ENCODE assay signal across 16 cellular contexts in genomic region chr6:16477367-16478149, GRCh38.
DNase-seq lines count a peak whose midpoint lies in the region; ATAC-seq and TF ChIP-seq lines count a peak whose summit lies in the region.
"Had no signal": no experiment of that assay in that cellular context is flagged by ENCODE, and none has a peak within 500 bp of the region (broad histone marks: within the 10 kb centered on the region; RNA-seq: fewer than 3 reads in every experiment).

No MANE protein-coding gene starts in this region.

- peak overlapping the region; percentile 65 to 71 for H3K27ac Mint-ChIP-seq in natural killer cell treated with Interleukin-12 subunit alpha and Interleukin-12 subunit beta and Interleukin-15 and Interleukin-18, amount 100 ng/mL, for 72 hours
- H3K27ac Mint-ChIP-seq in natural killer cell = no peak overlapping the region
- H3K27ac Mint-ChIP-seq: HFFc6 had no signal

- H3K4me1 Mint-ChIP-seq in natural killer cell treated with Interleukin-12 subunit alpha and Interleukin-12 subunit beta and Interleukin-15 and Interleukin-18, amount 100 ng/mL, for 72 hours (ENCODE audit: low read depth in 2 of 2) = peaks cover 55 to 61% of the 10 kb centered on the region in 2 donors
- H3K4me1 Mint-ChIP-seq in natural killer cell = peaks cover 31 to 38% of the 10 kb centered on the region in 2 donors

- H3K9me3 ChIP-seq in adrenal gland (replicated peaks in 1 of 3) = no peaks in the 10 kb centered on the region
- H3K9me3 ChIP-seq in aorta (ENCODE audit: control insufficient read depth, low read length) = no peaks in the 10 kb centered on the region

- no peak for TF ChIP-seq CTCF in natural killer cell (IDR thresholded peaks at IDR 0.05)
- no peak for TF ChIP-seq CTCF in adrenal gland (IDR thresholded peaks at IDR 0.05)

- H3K36me3 ChIP-seq in adrenal gland (replicated peaks in 1 of 2) (no peaks in the 10 kb centered on the region), aorta (ENCODE audit: control insufficient read depth in 1 of 2, insufficient read depth in 2 of 2, low read length in 1 of 2) (peaks cover 0 to 2% of the 10 kb centered on the region in 2 donors)

- no peaks in the 10 kb centered on the region for H3K27me3 ChIP-seq in adrenal gland
- H3K27me3 ChIP-seq in aorta (ENCODE audit: control insufficient read depth in 1 of 2, insufficient read depth in 2 of 2, low read length in 1 of 2) = no peaks in the 10 kb centered on the region

- ATAC-seq in natural killer cell treated with Interleukin-12 subunit alpha and Interleukin-12 subunit beta and Interleukin-15 and Interleukin-18, amount 100 ng/mL, for 72 hours = no peak
- ATAC-seq in natural killer cell (no peak), left ventricle myocardium superior (peak; percentile 98), aorta (ENCODE audit: low FRiP score) (peak; percentile 52)

- H3K9me3 Mint-ChIP-seq in natural killer cell treated with Interleukin-12 subunit alpha and Interleukin-12 subunit beta and Interleukin-15 and Interleukin-18, amount 100 ng/mL, for 72 hours = peaks cover 3% of the 10 kb centered on the region
- H3K9me3 Mint-ChIP-seq in natural killer cell = peaks cover 0 to 2% of the 10 kb centered on the region in 2 donors
- H3K9me3 Mint-ChIP-seq: HFFc6 had no signal

- whole genome bisulfite sequencing in adrenal gland, 4 donors = 67 to 74% (median 71%) methylated on average over 12 of the region's 12 CpGs
- 59 to 70% methylated on average over 12 of the region's 12 CpGs for WGBS in aorta, 2 donors

- H3K4me3 ChIP-seq in adrenal gland (no peak overlapping the region), aorta (ENCODE audit: low read length in 2 of 2) (no peak overlapping the region)

- no peak overlapping the region for H3K4me3 Mint-ChIP-seq in natural killer cell treated with Interleukin-12 subunit alpha and Interleukin-12 subunit beta and Interleukin-15 and Interleukin-18, amount 100 ng/mL, for 72 hours
- no peak overlapping the region for H3K4me3 Mint-ChIP-seq in natural killer cell
- H3K4me3 Mint-ChIP-seq: HFFc6 had no signal

- peaks cover 32% of the 10 kb centered on the region for H3K36me3 Mint-ChIP-seq in natural killer cell treated with Interleukin-12 subunit alpha and Interleukin-12 subunit beta and Interleukin-15 and Interleukin-18, amount 100 ng/mL, for 72 hours
- H3K36me3 Mint-ChIP-seq in natural killer cell = no peaks in the 10 kb centered on the region

- no peak for TF ChIP-seq POLR2A in adrenal gland (IDR thresholded peaks at IDR 0.05)

- no peak for DNase-seq in natural killer cell treated with Interleukin-12 subunit alpha and Interleukin-12 subunit beta and Interleukin-15 and Interleukin-18, amount 100 ng/mL, for 72 hours (ENCODE audit: low spot score)
- DNase-seq in natural killer cell = no peak
- peak; percentile 66 to 87 (median 78) for DNase-seq in adrenal gland
- peak; percentile 77 for DNase-seq in left ventricle myocardium superior
- DNase-seq in aorta = no peak
- DNase-seq in NCI-H2081 treated with DMSO at 0.1 percent for 48 hours (lab: John Stamatoyannopoulos, UW) = no peak
- DNase-seq in NCI-H1105 (lab: John Stamatoyannopoulos, UW) = no peak
- no peak for DNase-seq in GM19238 (ENCODE audit: insufficient read length, low spot score)
- DNase-seq: activated CD4-positive, alpha-beta T cell treated with anti-CD3 and anti-CD28 coated beads, Interleukin-2, amount 50 U/mL, for 1 hour; activated naive CD4-positive, alpha-beta T cell treated with Interleukin-2 at 50 U/mL for 16 hours; DMS153; glutamatergic neuron; HFFc6; islet precursor cell; Karpas-422; NCI-H1436 had no signal

- H3K4me1 ChIP-seq in adrenal gland (replicated peaks in 1 of 2) (no peaks in the 10 kb centered on the region), aorta (ENCODE audit: control insufficient read depth in 1 of 2, insufficient read depth in 2 of 2, low read length in 2 of 2) (peaks cover 8 to 13% of the 10 kb centered on the region in 2 donors)

- intact Hi-C loops in natural killer cell (cut with micrococcal nuclease) (no loop called here), adrenal gland (cut with DNase I) (no loop called here), left ventricle myocardium superior (cut with micrococcal nuclease) (no loop called here), aorta (cut with DNase I) (no loop called here)

- H3K27ac ChIP-seq in adrenal gland = no peak overlapping the region
- no peak overlapping the region for H3K27ac ChIP-seq in aorta (ENCODE audit: low read depth in 1 of 2, low read length in 2 of 2)

- H3K27me3 Mint-ChIP-seq in natural killer cell treated with Interleukin-12 subunit alpha and Interleukin-12 subunit beta and Interleukin-15 and Interleukin-18, amount 100 ng/mL, for 72 hours = no peaks in the 10 kb centered on the region
- no peaks in the 10 kb centered on the region for H3K27me3 Mint-ChIP-seq in natural killer cell (ENCODE audit: low read depth in 2 of 2)

Comparison
In these comparisons a context has a peak if more than half of its experiments do, and no peak if none do; other contexts are left out.
1. H3K27ac Mint-ChIP-seq: peak in natural killer cell treated with Interleukin-12 subunit alpha and Interleukin-12 subunit beta and Interleukin-15 and Interleukin-18, amount 100 ng/mL, for 72 hours (2 of 2); none in natural killer cell (0 of 2).
2. ATAC-seq: peak in left ventricle myocardium superior (single experiment) and aorta (single experiment); none in natural killer cell treated with Interleukin-12 subunit alpha and Interleukin-12 subunit beta and Interleukin-15 and Interleukin-18, amount 100 ng/mL, for 72 hours (0 of 2) and natural killer cell (0 of 3).
3. DNase-seq: peak in adrenal gland (7 of 7) and left ventricle myocardium superior (single experiment); none in natural killer cell treated with Interleukin-12 subunit alpha and Interleukin-12 subunit beta and Interleukin-15 and Interleukin-18, amount 100 ng/mL, for 72 hours (single experiment), natural killer cell (single experiment), aorta (0 of 2), NCI-H2081 treated with DMSO at 0.1 percent for 48 hours (single experiment), NCI-H1105 (single experiment) and GM19238 (single experiment).